5 cellular contexts compared by ENCODE assay signal in the genomic region with DNA sequence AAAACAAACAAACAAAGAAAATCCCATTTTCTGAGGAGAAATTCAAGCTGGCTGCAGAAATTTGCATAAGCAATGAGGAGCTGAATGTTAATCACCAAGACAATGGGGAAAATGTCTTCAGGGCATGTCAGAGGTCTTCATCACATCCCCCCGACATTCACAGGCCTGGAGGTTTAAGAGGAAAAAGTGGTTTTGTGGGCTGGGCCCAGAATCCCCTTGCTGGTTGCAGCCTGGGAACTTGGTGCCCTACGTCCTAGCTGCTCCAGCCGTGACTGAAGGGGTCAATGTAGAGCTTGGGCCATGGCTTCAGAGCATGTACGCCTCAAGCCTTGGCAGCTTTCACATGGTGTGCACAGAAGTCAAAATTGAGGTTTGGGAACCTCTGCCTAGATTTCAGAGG. TPM values are rescaled to one million over a fixed set of nuclear protein-coding genes. Genes with fewer than 3 reads are reported as not detected.
DNase-seq lines count a peak whose midpoint lies in the region; ATAC-seq and TF ChIP-seq lines count a peak whose summit lies in the region.
"Not testable (repeated sequence)": the region's sequence is repeated elsewhere in the genome, so short reads cannot be mapped to it uniquely, and the experiment has no call there.

No MANE protein-coding gene starts in this region.

- not testable (repeated sequence) for H3K9me3 ChIP-seq in CD4-positive, CD25-positive, alpha-beta regulatory T cell (ENCODE audit: control insufficient read depth in 2 of 2, low read length in 2 of 2); HEK293 (ENCODE audit: control insufficient read depth, insufficient read depth, low read depth, low read length); naive thymus-derived CD4-positive, alpha-beta T cell (ENCODE audit: control insufficient read depth in 2 of 3, low read length in 3 of 3)

- CTCF ChIA-PET in HEK293 (lab: Yijun Ruan, JAX): not testable (repeated sequence)
- CTCF ChIA-PET in naive thymus-derived CD4-positive, alpha-beta T cell (lab: Charles Lee): interaction anchor here (0.6 to 1.1 kb wide), 2 partner anchors 15 to 87 kb away, joined by 3 read pairs; no protein-coding TSS in a partner anchor

- H3K9me3 Mint-ChIP-seq in CD4-positive, CD25-positive, alpha-beta regulatory T cell: peaks cover 0 to 11% (median 5%) of the 10 kb centered on the region in 7 donors
- H3K9me3 Mint-ChIP-seq in dendritic cell treated with granulocyte-macrophage colony-stimulating factor and Interleukin-4, amounts not matched to agents 40 ng/mL and 50 ng/mL, for 4 days: peaks cover 26% of the 10 kb centered on the region
- H3K9me3 Mint-ChIP-seq in effector memory CD8-positive, alpha-beta T cell: not testable (repeated sequence)
- H3K9me3 Mint-ChIP-seq in naive thymus-derived CD4-positive, alpha-beta T cell: peaks cover 5 to 19% (median 7%) of the 10 kb centered on the region in 11 donors

- peaks cover 10% of the 10 kb centered on the region for H3K36me3 ChIP-seq in CD4-positive, CD25-positive, alpha-beta regulatory T cell (ENCODE audit: control insufficient read depth, insufficient read depth, low read length)
- peaks cover 0 to 44% of the 10 kb centered on the region in 2 experiments for H3K36me3 ChIP-seq in HEK293 (ENCODE audit: control insufficient read depth in 2 of 2, insufficient read depth in 1 of 2, low read length in 2 of 2)
- peaks cover 0 to 13% (median 0%) of the 10 kb centered on the region in 3 experiments for H3K36me3 ChIP-seq in naive thymus-derived CD4-positive, alpha-beta T cell (ENCODE audit: control insufficient read depth in 2 of 3, insufficient read depth in 3 of 3, low read length in 3 of 3)

- H3K4me3 ChIP-seq in CD4-positive, CD25-positive, alpha-beta regulatory T cell (ENCODE audit: low read depth, low read length); HEK293 (ENCODE audit: low read depth, low read length); naive thymus-derived CD4-positive, alpha-beta T cell (ENCODE audit: low read length): not testable (repeated sequence)

- peaks cover 23 to 71% (median 36%) of the 10 kb centered on the region in 4 donors for H3K4me1 Mint-ChIP-seq in CD4-positive, CD25-positive, alpha-beta regulatory T cell
- peaks cover 41% of the 10 kb centered on the region for H3K4me1 Mint-ChIP-seq in dendritic cell treated with granulocyte-macrophage colony-stimulating factor and Interleukin-4, amounts not matched to agents 40 ng/mL and 50 ng/mL, for 4 days (ENCODE audit: low read depth)
- H3K4me1 Mint-ChIP-seq in effector memory CD8-positive, alpha-beta T cell (ENCODE audit: low read depth in 2 of 2): not testable (repeated sequence)
- peaks cover 22 to 63% (median 54%) of the 10 kb centered on the region in 7 donors for H3K4me1 Mint-ChIP-seq in naive thymus-derived CD4-positive, alpha-beta T cell

- H3K4me3 Mint-ChIP-seq in CD4-positive, CD25-positive, alpha-beta regulatory T cell; dendritic cell treated with granulocyte-macrophage colony-stimulating factor and Interleukin-4, amounts not matched to agents 40 ng/mL and 50 ng/mL, for 4 days; effector memory CD8-positive, alpha-beta T cell; naive thymus-derived CD4-positive, alpha-beta T cell: not testable (repeated sequence)

- TF ChIP-seq CTCF in HEK293 (tag by site-specific recombination; IDR thresholded peaks at IDR 0.05): not testable (repeated sequence)

- not testable (repeated sequence) for H3K27me3 ChIP-seq in CD4-positive, CD25-positive, alpha-beta regulatory T cell (ENCODE audit: control insufficient read depth, insufficient read depth, low read length); naive thymus-derived CD4-positive, alpha-beta T cell (ENCODE audit: control insufficient read depth in 2 of 2, insufficient read depth in 2 of 2, low read length in 2 of 2)

- peak overlapping the region in 2 of 3 donors; percentile 84 to 98 for H3K27ac Mint-ChIP-seq in CD4-positive, CD25-positive, alpha-beta regulatory T cell
- H3K27ac Mint-ChIP-seq in dendritic cell treated with granulocyte-macrophage colony-stimulating factor and Interleukin-4, amounts not matched to agents 40 ng/mL and 50 ng/mL, for 4 days: peak overlapping the region; percentile 30
- peak overlapping the region; percentile 10 to 66 for H3K27ac Mint-ChIP-seq in effector memory CD8-positive, alpha-beta T cell
- H3K27ac Mint-ChIP-seq in naive thymus-derived CD4-positive, alpha-beta T cell: peak overlapping the region in 5 of 9 donors; percentile 41 to 93 (median 86)

- POLR2A ChIA-PET in HEK293 (lab: Yijun Ruan, JAX): not testable (repeated sequence)
- POLR2A ChIA-PET in naive thymus-derived CD4-positive, alpha-beta T cell (lab: Charles Lee): interaction anchor here (0.8 to 0.9 kb wide), 3 partner anchors 8 to 22 kb away, joined by 3 to 4 read pairs (median 3); no protein-coding TSS in a partner anchor

- DNase-seq in CD4-positive, CD25-positive, alpha-beta regulatory T cell; effector memory CD8-positive, alpha-beta T cell; naive thymus-derived CD4-positive, alpha-beta T cell: not testable (repeated sequence)

- not testable (repeated sequence) for ATAC-seq in CD4-positive, CD25-positive, alpha-beta regulatory T cell (ENCODE audit: low read depth in 2 of 2); effector memory CD8-positive, alpha-beta T cell (replicated peaks); naive thymus-derived CD4-positive, alpha-beta T cell

- H3K27ac ChIP-seq in CD4-positive, CD25-positive, alpha-beta regulatory T cell (ENCODE audit: insufficient read depth, low read length, poor library complexity, severe bottlenecking); HEK293 (ENCODE audit: extremely low read depth, low read depth, low read length); naive thymus-derived CD4-positive, alpha-beta T cell (ENCODE audit: low read depth, low read length): not testable (repeated sequence)

- H3K4me1 ChIP-seq in CD4-positive, CD25-positive, alpha-beta regulatory T cell (ENCODE audit: control insufficient read depth, insufficient read depth, low read length, poor library complexity, severe bottlenecking): peaks cover 22% of the 10 kb centered on the region
- not testable (repeated sequence) for H3K4me1 ChIP-seq in HEK293 (ENCODE audit: control insufficient read depth, insufficient read depth, low read length)
- H3K4me1 ChIP-seq in naive thymus-derived CD4-positive, alpha-beta T cell (ENCODE audit: control insufficient read depth in 2 of 2, insufficient read depth in 2 of 2, low read length in 2 of 2): peaks cover 0 to 11% of the 10 kb centered on the region in 2 donors

- peaks cover 35% of the 10 kb centered on the region for H3K36me3 Mint-ChIP-seq in CD4-positive, CD25-positive, alpha-beta regulatory T cell
- peaks cover 38% of the 10 kb centered on the region for H3K36me3 Mint-ChIP-seq in dendritic cell treated with granulocyte-macrophage colony-stimulating factor and Interleukin-4, amounts not matched to agents 40 ng/mL and 50 ng/mL, for 4 days (ENCODE audit: low read depth)
- H3K36me3 Mint-ChIP-seq in effector memory CD8-positive, alpha-beta T cell (ENCODE audit: insufficient read depth): not testable (repeated sequence)
- peaks cover 15 to 61% (median 43%) of the 10 kb centered on the region in 5 donors for H3K36me3 Mint-ChIP-seq in naive thymus-derived CD4-positive, alpha-beta T cell

- H3K27me3 Mint-ChIP-seq in CD4-positive, CD25-positive, alpha-beta regulatory T cell; dendritic cell treated with granulocyte-macrophage colony-stimulating factor and Interleukin-4, amounts not matched to agents 40 ng/mL and 50 ng/mL, for 4 days; effector memory CD8-positive, alpha-beta T cell; naive thymus-derived CD4-positive, alpha-beta T cell: not testable (repeated sequence)

- intact Hi-C loops in dendritic cell treated with granulocyte-macrophage colony-stimulating factor and Interleukin-4, amounts not matched to agents 40 ng/mL and 50 ng/mL, for 4 days (cut with micrococcal nuclease); naive thymus-derived CD4-positive, alpha-beta T cell (cut with micrococcal nuclease): not testable (repeated sequence)

TF ChIP-seq in HEK293, 187 proteins besides CTCF, POLR2A, EP300 and RAD21:
- peak; percentile 90 for TF ChIP-seq ZNF585B (tag by site-specific recombination; IDR thresholded peaks at IDR 0.05)

RNA-seq across cellular contexts. Expression of gene SAMHD1, which starts 42.7 kb away (rescaled TPM):
- total RNA-seq in CD4-positive, CD25-positive, alpha-beta regulatory T cell: 723 TPM
- polyA plus RNA-seq in CD4-positive, CD25-positive, alpha-beta regulatory T cell: 100 to 1,000 TPM; 327 to 481 (median 401) TPM
- total RNA-seq in naive thymus-derived CD4-positive, alpha-beta T cell: 100 to 1,000 TPM; 271 to 393 (median 338) TPM
- 100 to 1,000 TPM; 231 to 258 TPM for polyA plus RNA-seq in naive thymus-derived CD4-positive, alpha-beta T cell

Comparison
In these comparisons a context has a peak if more than half of its experiments do, and no peak if none do; other contexts are left out.
1. H3K27ac Mint-ChIP-seq: peak in every context shown above with its lines; median percentile 91 in CD4-positive, CD25-positive, alpha-beta regulatory T cell; 86 in naive thymus-derived CD4-positive, alpha-beta T cell; 38 in effector memory CD8-positive, alpha-beta T cell; 30 in dendritic cell treated with granulocyte-macrophage colony-stimulating factor and Interleukin-4, amounts not matched to agents 40 ng/mL and 50 ng/mL, for 4 days.